In genomic region chr16:81457326-81458133, GRCh38 we compare ENCODE assay signal across 1 cellular context.
TF ChIP-seq lines count a peak whose summit lies in the region.

No MANE protein-coding gene starts in this region.

TF ChIP-seq in GM23338, 12 proteins besides CTCF, POLR2A, EP300 and RAD21 (continued from another document):
- TF ChIP-seq ZNF462 (CRISPR knock-in tag; IDR thresholded peaks at IDR 0.05): no peak
- no peak for TF ChIP-seq ZNF331 (CRISPR knock-in tag; IDR thresholded peaks at IDR 0.05; ENCODE audit: low read depth)
- TF ChIP-seq CREB1 (CRISPR knock-in tag; IDR thresholded peaks at IDR 0.05; ENCODE audit: low read depth): no peak
- no peak for TF ChIP-seq POLR2AphosphoS5 (IDR thresholded peaks at IDR 0.05; ENCODE audit: low read depth)
- TF ChIP-seq STAT1 (IDR thresholded peaks at IDR 0.05; ENCODE audit: unreplicated experiment): no peak
